ENCODE assay signal across 13 cellular contexts in the genomic region with DNA sequence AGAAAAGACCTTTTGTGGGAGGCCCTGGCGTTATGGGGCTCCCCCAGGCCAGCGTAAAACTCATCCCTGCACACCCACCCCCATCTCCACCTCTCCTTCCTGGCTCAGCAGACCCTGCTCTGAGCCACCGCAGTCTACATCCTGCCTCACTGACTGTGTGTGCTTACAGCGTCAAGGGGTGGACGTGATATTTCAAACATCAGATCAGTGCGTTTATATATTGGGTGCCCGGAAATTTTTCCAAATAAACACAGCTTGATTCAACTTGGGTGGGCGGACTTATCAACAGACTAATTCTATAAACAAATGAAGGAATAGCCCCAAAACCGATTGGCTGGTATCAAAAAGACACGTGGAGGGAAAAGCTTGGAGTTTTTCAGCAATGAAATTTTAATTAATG. TPM values are rescaled to one million over a fixed set of nuclear protein-coding genes. Genes with fewer than 3 reads are reported as not detected.
A peak's percentile ranks its signal among the peaks of the same experiment; 100 is the strongest.
DNase-seq lines count a peak whose midpoint lies in the region; ATAC-seq and TF ChIP-seq lines count a peak whose summit lies in the region.
"Had no signal": no experiment of that assay in that cellular context is flagged by ENCODE, and none has a peak within 500 bp of the region (broad histone marks: within the 10 kb centered on the region; RNA-seq: fewer than 3 reads in every experiment).

No MANE protein-coding gene starts in this region.

- intact Hi-C loops in colonic mucosa (cut with DNase I) = no loop called here

- TF ChIP-seq EP300 in tibial nerve (IDR thresholded peaks at IDR 0.05) = peak in 1 of 2 donors; percentile 34

- H3K36me3 ChIP-seq in NT2/D1 (ENCODE audit: insufficient read depth, insufficient read length, low read length) = no peaks in the 10 kb centered on the region
- H3K36me3 ChIP-seq in colonic mucosa = no peaks in the 10 kb centered on the region
- H3K36me3 ChIP-seq in lung (ENCODE audit: control insufficient read depth in 2 of 2, insufficient read depth in 2 of 2, low read length in 2 of 2) = no peaks in the 10 kb centered on the region
- H3K36me3 ChIP-seq in tibial nerve = no peaks in the 10 kb centered on the region
- H3K36me3 ChIP-seq: ovary, WERI-Rb-1 had no signal

- peaks cover 91% of the 10 kb centered on the region for H3K27me3 ChIP-seq in NT2/D1 (ENCODE audit: insufficient read depth, insufficient read length)
- H3K27me3 ChIP-seq in colonic mucosa = peaks cover 50% of the 10 kb centered on the region
- H3K27me3 ChIP-seq in lung (ENCODE audit: control insufficient read depth, insufficient read depth) = peaks cover 17% of the 10 kb centered on the region
- H3K27me3 ChIP-seq in tibial nerve = peaks cover 0 to 78% of the 10 kb centered on the region in 2 donors
- H3K27me3 ChIP-seq: ovary had no signal

- no peak for TF ChIP-seq CTCF in colonic mucosa (IDR thresholded peaks at IDR 0.05)
- no peak for TF ChIP-seq CTCF in lung (IDR thresholded peaks at IDR 0.05; ENCODE audit: control extremely low read depth, extremely low read depth)
- TF ChIP-seq CTCF in tibial nerve (IDR thresholded peaks at IDR 0.05) = no peak

- WGBS in lung, 2 donors = 41 to 61% methylated on average over 10 of the region's 10 CpGs
- WGBS in tibial nerve, 2 donors = 51 to 56% methylated on average over 10 of the region's 10 CpGs

- H3K4me3 ChIP-seq in NT2/D1 (ENCODE audit: insufficient read length, low read depth) = peak overlapping the region; percentile 55
- no peak overlapping the region for H3K4me3 ChIP-seq in colonic mucosa
- H3K4me3 ChIP-seq in lung = no peak overlapping the region
- peak overlapping the region in 2 of 4 donors; percentile 9 to 52 for H3K4me3 ChIP-seq in tibial nerve
- H3K4me3 ChIP-seq: K562, ovary had no signal

- DNase-seq in NT2/D1 (ENCODE audit: low read depth, low spot score) (no peak), colonic mucosa (no peak), lung (ENCODE audit: low spot score) (no peak), tibial nerve (ENCODE audit: low spot score in 2 of 2) (peak in 1 of 2 donors; percentile 54), globus pallidus (ENCODE audit: low spot score) (no peak), iPS-NIHi11 (ENCODE audit: low spot score) (no peak)
- DNase-seq: DMS53, NCI-H2081 treated with DMSO at 0.1 percent for 48 hours, OCI-M1, ovary, WERI-Rb-1 had no signal

- ATAC-seq in lung (ENCODE audit: insufficient read depth, low FRiP score) (no peak), HG03442 (IDR thresholded peaks at IDR 0.05; ENCODE audit: unreplicated experiment) (no peak)
- ATAC-seq: K562 had no signal

- no peaks in the 10 kb centered on the region for H3K9me3 ChIP-seq in NT2/D1 (ENCODE audit: insufficient read depth, low read length)
- no peaks in the 10 kb centered on the region for H3K9me3 ChIP-seq in colonic mucosa
- H3K9me3 ChIP-seq in lung (ENCODE audit: control insufficient read depth in 2 of 2, insufficient read depth in 1 of 2, low read length in 1 of 2) = no peaks in the 10 kb centered on the region
- no peaks in the 10 kb centered on the region for H3K9me3 ChIP-seq in tibial nerve
- H3K9me3 ChIP-seq: ovary had no signal

- no peak overlapping the region for H3K9ac ChIP-seq in NT2/D1 (ENCODE audit: insufficient read length, low read depth)
- no peak overlapping the region for H3K9ac ChIP-seq in colonic mucosa (ENCODE audit: low read depth in 2 of 2, low read length in 2 of 2)

- H3K4me1 ChIP-seq in NT2/D1 (ENCODE audit: insufficient read depth, insufficient read length) = peaks cover 14% of the 10 kb centered on the region
- peaks cover 4% of the 10 kb centered on the region for H3K4me1 ChIP-seq in colonic mucosa
- H3K4me1 ChIP-seq in lung (ENCODE audit: control insufficient read depth in 2 of 2, insufficient read depth in 2 of 2, low read length in 2 of 2) = peaks cover 0 to 13% of the 10 kb centered on the region in 2 donors
- peaks cover 0 to 70% (median 20%) of the 10 kb centered on the region in 4 donors for H3K4me1 ChIP-seq in tibial nerve

- peak overlapping the region; percentile 38 for H3K27ac ChIP-seq in colonic mucosa
- peak overlapping the region; percentile 37 to 67 for H3K27ac ChIP-seq in lung (ENCODE audit: low read depth in 1 of 2, low read length in 1 of 2)
- peak overlapping the region; percentile 32 to 92 (median 77) for H3K27ac ChIP-seq in tibial nerve
- H3K27ac ChIP-seq: ovary, WERI-Rb-1 had no signal

- TF ChIP-seq POLR2A in tibial nerve (IDR thresholded peaks at IDR 0.05) = no peak

RNA-seq across cellular contexts. Expression of gene FOXL1, which starts 0.3 kb away (rescaled TPM):
- total RNA-seq in colonic mucosa (1 to 10 TPM; 2.5 to 3.2 TPM), lung (1 to 10 TPM; 2.0 to 2.5 TPM), tibial nerve (10 to 100 TPM in 1 of 4 donors, 1 to 10 TPM in 3; 6.9 to 10.5 (median 8.1) TPM)
- polyA plus RNA-seq in lung = under 1 TPM; 0.41 to 0.68 TPM
- total RNA-seq: K562 had no signal
- polyA plus RNA-seq: K562 had no signal

RNA-seq across cellular contexts. Expression of gene FOXC2, which starts 11.4 kb away (rescaled TPM):
- total RNA-seq in colonic mucosa = under 1 TPM; 0.11 to 0.22 TPM
- 1 to 10 TPM in 1 of 2 donors, under 1 TPM in 1; 0.82 to 2.7 TPM for total RNA-seq in lung
- under 1 TPM; 0.37 to 0.43 TPM for polyA plus RNA-seq in lung
- 10 to 100 TPM in 3 of 4 donors, 1 to 10 TPM in 1; 9.3 to 18.2 (median 14.1) TPM for total RNA-seq in tibial nerve

RNA-seq across cellular contexts. Expression of gene MTHFSD, which starts 23.0 kb away (rescaled TPM):
- total RNA-seq in colonic mucosa (10 to 100 TPM; 15.4 to 23.7 TPM), lung (10 to 100 TPM; 23.3 to 28.5 TPM), tibial nerve (10 to 100 TPM; 22.7 to 40.8 (median 25.4) TPM)
- 1 to 10 TPM; 9.4 to 9.9 TPM for polyA plus RNA-seq in lung
